9 cellular contexts compared by ENCODE assay signal in genomic region chr13:46656786-46657185, GRCh38.
DNase-seq lines count a peak whose midpoint lies in the region; ATAC-seq, FAIRE-seq and TF ChIP-seq lines count a peak whose summit lies in the region.
"Had no signal": no experiment of that assay in that cellular context is flagged by ENCODE, and none has a peak within 500 bp of the region (broad histone marks: within the 10 kb centered on the region; RNA-seq: fewer than 3 reads in every experiment).

No MANE protein-coding gene starts in this region.

- H3K27me3 Mint-ChIP-seq in activated CD4-positive, alpha-beta T cell treated with anti-CD3 and anti-CD28 coated beads, Interleukin-2, amount 10 ng/mL, durations not matched to agents 24 days and 14 days = no peaks in the 10 kb centered on the region
- H3K27me3 Mint-ChIP-seq in stimulated activated naive B cell treated with anti-CD40 and anti-IgM and Interleukin-4, amounts not matched to agents 10 μg/mL and 1 μg/mL and 100 μg/mL, for 72 hours = no peaks in the 10 kb centered on the region

- intact Hi-C loops in activated CD4-positive, alpha-beta T cell treated with anti-CD3 and anti-CD28 coated beads, Interleukin-2, amount 10 ng/mL, durations not matched to agents 24 days and 14 days (cut with micrococcal nuclease) = loop anchor here (1.0 kb wide), 1 partner anchor 12 kb away; no protein-coding TSS in a partner anchor

- FAIRE-seq in D721Med (lab: Jason Lieb, UNC) = no peak
- FAIRE-seq: endometrium had no signal

- H3K4me3 Mint-ChIP-seq in activated CD4-positive, alpha-beta T cell treated with anti-CD3 and anti-CD28 coated beads, Interleukin-2, amount 10 ng/mL, durations not matched to agents 24 days and 14 days = peak overlapping the region; percentile 16
- H3K4me3 Mint-ChIP-seq in stimulated activated naive B cell treated with anti-CD40 and anti-IgM and Interleukin-4, amounts not matched to agents 10 μg/mL and 1 μg/mL and 100 μg/mL, for 72 hours = no peak overlapping the region

- peaks cover 11% of the 10 kb centered on the region for H3K36me3 Mint-ChIP-seq in activated CD4-positive, alpha-beta T cell treated with anti-CD3 and anti-CD28 coated beads, Interleukin-2, amount 10 ng/mL, durations not matched to agents 24 days and 14 days (ENCODE audit: low read depth)
- H3K36me3 Mint-ChIP-seq in stimulated activated naive B cell treated with anti-CD40 and anti-IgM and Interleukin-4, amounts not matched to agents 10 μg/mL and 1 μg/mL and 100 μg/mL, for 72 hours = peaks cover 8 to 25% of the 10 kb centered on the region in 2 donors

- ATAC-seq in HG02588 (IDR thresholded peaks at IDR 0.05; ENCODE audit: unreplicated experiment) = peak; percentile 80
- peak; percentile 85 to 94 for ATAC-seq in stimulated activated naive B cell treated with anti-CD40 and anti-IgM and Interleukin-4, amounts not matched to agents 10 μg/mL and 1 μg/mL and 100 μg/mL, for 72 hours (replicated peaks)

- peaks cover 27% of the 10 kb centered on the region for H3K4me1 Mint-ChIP-seq in activated CD4-positive, alpha-beta T cell treated with anti-CD3 and anti-CD28 coated beads, Interleukin-2, amount 10 ng/mL, durations not matched to agents 24 days and 14 days
- peaks cover 17 to 52% of the 10 kb centered on the region in 2 donors for H3K4me1 Mint-ChIP-seq in stimulated activated naive B cell treated with anti-CD40 and anti-IgM and Interleukin-4, amounts not matched to agents 10 μg/mL and 1 μg/mL and 100 μg/mL, for 72 hours

- DNase-seq in activated CD4-positive, alpha-beta T cell treated with anti-CD3 and anti-CD28 coated beads, Interleukin-2, amount 10 ng/mL, durations not matched to agents 24 days and 14 days = no peak
- DNase-seq in activated CD4-positive, alpha-beta T cell treated with anti-CD3 and anti-CD28 coated beads, Interleukin-2, amount 50 U/mL, for 48 hours = no peak
- DNase-seq in HT-29 (ENCODE audit: low spot score) (peak; percentile 24), SK-N-DZ (ENCODE audit: low spot score) (no peak), epidermal melanocyte (ENCODE audit: insufficient read length, low spot score) (no peak), D721Med (ENCODE audit: insufficient read length, low spot score) (no peak)
- no peak for DNase-seq in stimulated activated naive B cell treated with anti-CD40 and anti-IgM and Interleukin-4, amounts not matched to agents 10 μg/mL and 1 μg/mL and 100 μg/mL, for 72 hours

- H3K9me3 Mint-ChIP-seq in activated CD4-positive, alpha-beta T cell treated with anti-CD3 and anti-CD28 coated beads, Interleukin-2, amount 10 ng/mL, durations not matched to agents 24 days and 14 days = no peaks in the 10 kb centered on the region
- peaks cover 0 to 4% of the 10 kb centered on the region in 2 donors for H3K9me3 Mint-ChIP-seq in stimulated activated naive B cell treated with anti-CD40 and anti-IgM and Interleukin-4, amounts not matched to agents 10 μg/mL and 1 μg/mL and 100 μg/mL, for 72 hours

- TF ChIP-seq CTCF in D721Med (IDR thresholded peaks at IDR 0.05; ENCODE audit: insufficient read depth, missing control alignments) = no peak

- H3K27ac Mint-ChIP-seq in activated CD4-positive, alpha-beta T cell treated with anti-CD3 and anti-CD28 coated beads, Interleukin-2, amount 10 ng/mL, durations not matched to agents 24 days and 14 days = peak overlapping the region; percentile 44
- H3K27ac Mint-ChIP-seq in stimulated activated naive B cell treated with anti-CD40 and anti-IgM and Interleukin-4, amounts not matched to agents 10 μg/mL and 1 μg/mL and 100 μg/mL, for 72 hours = peak overlapping the region; percentile 67
